Comparison of ENCODE assay signal across 8 cellular contexts in the genomic region with DNA sequence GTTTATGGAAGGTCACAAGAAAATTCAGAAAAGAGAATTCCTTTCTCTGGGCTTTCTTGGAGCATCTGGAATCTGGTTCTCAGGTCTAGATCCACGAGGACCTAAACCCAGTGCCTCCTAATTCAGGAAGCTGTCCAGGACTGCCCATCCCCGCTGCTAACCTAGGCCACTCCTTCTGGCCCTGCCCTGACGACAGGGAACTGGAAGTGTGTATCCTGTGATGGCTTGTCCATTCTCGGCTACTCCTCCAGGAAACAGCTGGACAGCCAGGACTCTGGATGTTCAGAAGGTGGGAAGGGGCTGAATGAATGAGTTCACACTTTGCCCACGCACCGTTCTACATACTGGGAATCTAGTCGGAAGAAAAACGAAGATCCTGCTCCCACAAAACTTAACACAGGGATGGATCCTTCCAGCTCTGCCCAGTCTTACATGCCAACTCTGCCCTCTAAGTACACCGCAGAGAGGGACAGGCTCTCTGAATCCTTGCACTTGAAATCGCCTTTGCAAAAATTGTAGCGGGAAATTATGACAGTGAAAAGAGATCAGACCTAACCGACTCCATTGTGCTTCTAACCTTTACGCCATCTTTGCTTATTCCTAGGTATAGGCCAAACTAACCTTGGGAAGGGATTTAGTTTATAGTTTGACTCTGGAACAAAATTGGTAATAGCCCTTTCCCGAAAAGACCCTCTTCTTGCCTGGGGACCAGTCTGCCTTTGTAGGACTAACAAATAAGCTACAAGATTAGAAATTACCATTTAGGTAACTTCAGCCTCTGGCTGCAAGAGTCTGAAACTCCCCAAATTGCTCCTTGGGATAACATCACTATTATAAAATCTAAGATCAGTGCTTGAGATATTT. TPM values are rescaled to one million over a fixed set of nuclear protein-coding genes. Genes with fewer than 3 reads are reported as not detected.
DNase-seq lines count a peak whose midpoint lies in the region; ATAC-seq and TF ChIP-seq lines count a peak whose summit lies in the region.

No MANE protein-coding gene starts in this region.

- POLR2A ChIA-PET in CD4-positive, alpha-beta memory T cell (lab: Charles Lee; ENCODE audit: partially characterized antibody), result interaction anchor here (1.3 to 28.5 kb wide), 7 partner anchors 8 to 129 kb away, joined by 3 to 1691 read pairs (median 19); partner anchors contain the start of genes IQCN, JUND, MPV17L2 and RAB3A

- peaks cover 53% of the 10 kb centered on the region for H3K79me2 ChIP-seq in Loucy (ENCODE audit: insufficient read depth, low read length)

- H3K27ac Mint-ChIP-seq in CD4-positive, alpha-beta memory T cell, result peak overlapping the region; percentile 86 to 97 (median 94)
- H3K27ac Mint-ChIP-seq in nephron progenitor cell, result no peak overlapping the region

- H3K4me1 ChIP-seq in CD4-positive, alpha-beta memory T cell (ENCODE audit: insufficient read depth, low read length), result peaks cover 69% of the 10 kb centered on the region
- peaks cover 66% of the 10 kb centered on the region for H3K4me1 ChIP-seq in Loucy (ENCODE audit: insufficient read depth, low read length, poor library complexity, severe bottlenecking)
- H3K4me1 ChIP-seq in effector memory CD4-positive, alpha-beta T cell (ENCODE audit: control insufficient read depth, insufficient read depth, low read length, poor library complexity, severe bottlenecking), result peaks cover 53% of the 10 kb centered on the region

- TF ChIP-seq CTCF in Loucy (conservative IDR thresholded peaks at IDR 0.05; ENCODE audit: low read length), result no peak
- TF ChIP-seq CTCF in nephron progenitor cell (IDR thresholded peaks at IDR 0.05), result no peak
- TF ChIP-seq CTCF in GM13977 (IDR thresholded peaks at IDR 0.05; ENCODE audit: extremely low read depth, insufficient read depth, missing control alignments), result no peak

- no peak overlapping the region for H3K4me3 ChIP-seq in CD4-positive, alpha-beta memory T cell (ENCODE audit: low read length in 2 of 2)
- peak overlapping the region; percentile 89 for H3K4me3 ChIP-seq in Loucy (ENCODE audit: low read length, poor library complexity, severe bottlenecking)
- no peak overlapping the region for H3K4me3 ChIP-seq in effector memory CD4-positive, alpha-beta T cell (ENCODE audit: insufficient read depth, low read depth, low read length, poor library complexity, severe bottlenecking)

- H4K20me1 ChIP-seq in Loucy (ENCODE audit: insufficient read depth, low read length, poor library complexity, severe bottlenecking), result peaks cover 3% of the 10 kb centered on the region

- CTCF ChIA-PET in CD4-positive, alpha-beta memory T cell (lab: Charles Lee; ENCODE audit: partially characterized antibody), result interaction anchor here (1.1 to 9.4 kb wide), 7 partner anchors 7 to 71 kb away, joined by 3 to 255 read pairs (median 8); partner anchors contain the start of gene JUND

- H3K36me3 Mint-ChIP-seq in CD4-positive, alpha-beta memory T cell, result peaks cover 2 to 4% of the 10 kb centered on the region in 2 donors
- H3K36me3 Mint-ChIP-seq in nephron progenitor cell (ENCODE audit: low read depth), result peaks cover 6% of the 10 kb centered on the region

- H3K9me2 ChIP-seq in Loucy (replicated peaks; ENCODE audit: low read depth, low read length), result no peaks in the 10 kb centered on the region

- intact Hi-C loops in CD4-positive, alpha-beta memory T cell (cut with micrococcal nuclease), result loop anchor here (5.0 kb wide), 1 partner anchor 204 kb away; no protein-coding TSS in a partner anchor

- no peak for ATAC-seq in GM18870 (IDR thresholded peaks at IDR 0.05; ENCODE audit: unreplicated experiment)

- H3K9me3 ChIP-seq in CD4-positive, alpha-beta memory T cell (ENCODE audit: control insufficient read depth in 1 of 2, low read length in 2 of 2), result no peaks in the 10 kb centered on the region
- H3K9me3 ChIP-seq in Loucy (ENCODE audit: insufficient read depth, low read depth, low read length), result no peaks in the 10 kb centered on the region
- no peaks in the 10 kb centered on the region for H3K9me3 ChIP-seq in effector memory CD4-positive, alpha-beta T cell (ENCODE audit: control insufficient read depth, low read length)

- peaks cover 15% of the 10 kb centered on the region for H3F3A ChIP-seq in Loucy (ENCODE audit: low read depth)

- H3K36me3 ChIP-seq in CD4-positive, alpha-beta memory T cell (ENCODE audit: insufficient read depth, low read length), result no peaks in the 10 kb centered on the region
- no peaks in the 10 kb centered on the region for H3K36me3 ChIP-seq in Loucy (ENCODE audit: insufficient read depth, low read length)
- no peaks in the 10 kb centered on the region for H3K36me3 ChIP-seq in effector memory CD4-positive, alpha-beta T cell (ENCODE audit: control insufficient read depth, insufficient read depth, low read length)

- H3K27me3 Mint-ChIP-seq in CD4-positive, alpha-beta memory T cell, result no peaks in the 10 kb centered on the region
- peaks cover 6% of the 10 kb centered on the region for H3K27me3 Mint-ChIP-seq in nephron progenitor cell (ENCODE audit: low read depth, poor library complexity)

- H2AFZ ChIP-seq in Loucy (ENCODE audit: low read length), result no peak overlapping the region

- peak overlapping the region; percentile 99 for H3K4me2 ChIP-seq in Loucy (ENCODE audit: low read depth, low read length, poor library complexity, severe bottlenecking)

- no peaks in the 10 kb centered on the region for H3K27me3 ChIP-seq in CD4-positive, alpha-beta memory T cell (ENCODE audit: insufficient read depth, low read length)
- H3K27me3 ChIP-seq in Loucy (ENCODE audit: insufficient read depth, low read length, poor library complexity, severe bottlenecking), result no peaks in the 10 kb centered on the region
- no peaks in the 10 kb centered on the region for H3K27me3 ChIP-seq in effector memory CD4-positive, alpha-beta T cell (replicated peaks; ENCODE audit: control insufficient read depth, insufficient read depth, low read length, poor library complexity, severe bottlenecking)

- H3K4me3 Mint-ChIP-seq in CD4-positive, alpha-beta memory T cell, result peak overlapping the region; percentile 75 to 88 (median 86)
- H3K4me3 Mint-ChIP-seq in nephron progenitor cell, result peak overlapping the region; percentile 84

- H3K4me1 Mint-ChIP-seq in CD4-positive, alpha-beta memory T cell, result peaks cover 37 to 68% (median 51%) of the 10 kb centered on the region in 4 donors
- H3K4me1 Mint-ChIP-seq in nephron progenitor cell, result peaks cover 51% of the 10 kb centered on the region

- no peaks in the 10 kb centered on the region for H3K9me3 Mint-ChIP-seq in CD4-positive, alpha-beta memory T cell
- no peaks in the 10 kb centered on the region for H3K9me3 Mint-ChIP-seq in nephron progenitor cell

- in situ Hi-C loops in GM13977 (cut with MboI; ENCODE audit: low pct_unique_long_range_greater_than_20kb, low sequenced_read_pairs, unreplicated experiment), result loop anchor here (5.0 kb wide), 1 partner anchor 44 kb away; no protein-coding TSS in a partner anchor

- DNase-seq in CD4-positive, alpha-beta memory T cell, result no peak
- no peak for DNase-seq in effector memory CD4-positive, alpha-beta T cell
- no peak for DNase-seq in nephron progenitor cell
- no peak for DNase-seq in NCI-H128 (lab: John Stamatoyannopoulos, UW; ENCODE audit: unreplicated experiment)
- DNase-seq in NCI-H2196 treated with DMSO at 0.1 percent for 48 hours (lab: John Stamatoyannopoulos, UW; ENCODE audit: unreplicated experiment), result no peak
- DNase-seq in GM13977 (ENCODE audit: low spot score), result no peak

- H3K9ac ChIP-seq in Loucy (ENCODE audit: low read depth, low read length, poor library complexity, severe bottlenecking), result peak overlapping the region; percentile 100

- peak overlapping the region; percentile 68 for H3K27ac ChIP-seq in CD4-positive, alpha-beta memory T cell (ENCODE audit: low read depth, low read length)
- H3K27ac ChIP-seq in effector memory CD4-positive, alpha-beta T cell (ENCODE audit: insufficient read depth, low read length, poor library complexity, severe bottlenecking), result peak overlapping the region; percentile 79

RNA-seq across cellular contexts. Expression of gene LSM4, which starts 1.8 kb away (rescaled TPM):
- 10 to 100 TPM; 64.2 to 65.0 TPM for total RNA-seq in CD4-positive, alpha-beta memory T cell
- polyA plus RNA-seq in CD4-positive, alpha-beta memory T cell, result 100 to 1,000 TPM; 121 to 164 TPM

RNA-seq across cellular contexts. Expression of gene PGPEP1, which starts 19.3 kb away (rescaled TPM):
- 10 to 100 TPM; 46.2 to 49.2 TPM for total RNA-seq in CD4-positive, alpha-beta memory T cell
- polyA plus RNA-seq in CD4-positive, alpha-beta memory T cell, result 1 to 10 TPM; 6.8 to 8.0 TPM

RNA-seq across cellular contexts. Expression of gene JUND, which starts 39.7 kb away (rescaled TPM):
- 100 to 1,000 TPM; 163 TPM for total RNA-seq in CD4-positive, alpha-beta memory T cell
- polyA plus RNA-seq in CD4-positive, alpha-beta memory T cell, result 100 to 1,000 TPM in 1 of 2 donors, 10 to 100 TPM in 1; 16.5 to 133 TPM

RNA-seq across cellular contexts. Expression of gene IQCN, which starts 46.8 kb away (rescaled TPM):
- 1 to 10 TPM; 5.5 to 5.8 TPM for total RNA-seq in CD4-positive, alpha-beta memory T cell
- polyA plus RNA-seq in CD4-positive, alpha-beta memory T cell, result 1 to 10 TPM in 1 of 2 donors, under 1 TPM in 1; 0.13 to 1.8 TPM
